1 cellular context compared by ENCODE assay signal in the genomic region with DNA sequence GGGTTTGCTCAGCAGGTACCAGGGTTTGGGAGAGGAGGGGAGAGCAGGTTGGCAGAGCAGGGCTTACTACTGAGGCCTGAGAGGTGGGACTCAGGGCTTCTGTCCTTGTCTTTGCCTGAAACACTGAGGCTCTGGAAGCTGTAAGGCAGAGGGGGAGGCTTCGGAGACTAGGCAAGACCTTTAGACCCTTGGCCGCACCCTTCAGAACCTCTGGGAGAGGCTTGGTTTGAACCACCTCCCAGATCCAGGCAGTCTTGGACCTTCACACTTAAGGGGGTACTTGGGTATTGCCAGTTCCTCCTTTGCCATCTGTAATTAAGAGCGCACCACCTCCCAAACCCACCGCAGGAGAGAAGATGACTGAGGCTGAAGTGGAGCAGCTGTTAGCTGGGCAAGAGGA.
TF ChIP-seq lines count a peak whose summit lies in the region.

No MANE protein-coding gene starts in this region.

TF ChIP-seq in endothelial cell of umbilical vein, 7 proteins besides CTCF, POLR2A, EP300 and RAD21:
- TF ChIP-seq MAX (IDR thresholded peaks at IDR 0.05; ENCODE audit: insufficient read depth, insufficient read length) (no peak), JUN (IDR thresholded peaks at IDR 0.05; ENCODE audit: borderline replicate concordance, insufficient read depth, insufficient read length, low read depth) (no peak), POLR2AphosphoS5 (IDR thresholded peaks at IDR 0.05; ENCODE audit: insufficient read depth, low read depth, low read length) (no peak), EZH2 (IDR thresholded peaks at IDR 0.05; ENCODE audit: borderline replicate concordance, low read depth, low read length, severe bottlenecking) (no peak), MYC (IDR thresholded peaks at IDR 0.05; ENCODE audit: low read depth, low read length) (no peak), GATA2 (IDR thresholded peaks at IDR 0.05; ENCODE audit: insufficient read depth, insufficient read length, low read depth, low read length) (no peak), FOS (IDR thresholded peaks at IDR 0.05; ENCODE audit: borderline replicate concordance, insufficient read depth, low read length) (no peak)
